35 cellular contexts compared by ENCODE assay signal in genomic region chr15:79059081-79059572, GRCh38. TPM values are rescaled to one million over a fixed set of nuclear protein-coding genes. Genes with fewer than 3 reads are reported as not detected.
DNase-seq lines count a peak whose midpoint lies in the region; ATAC-seq, FAIRE-seq and TF ChIP-seq lines count a peak whose summit lies in the region.
"Had no signal": no experiment of that assay in that cellular context is flagged by ENCODE, and none has a peak within 500 bp of the region (broad histone marks: within the 10 kb centered on the region; RNA-seq: fewer than 3 reads in every experiment).

No MANE protein-coding gene starts in this region.

- 2% methylated on average over 1 of the region's 1 CpG for WGBS in HepG2 (ENCODE audit: low lambda C conversion rate)
- 38% methylated on average over 1 of the region's 1 CpG for WGBS in right lobe of liver (ENCODE audit: insufficient coverage, low coverage, low lambda C conversion rate, missing lambda C conversion rate)
- no CpG with 5 or more reads among the region's 1 CpG for WGBS in H1 (ENCODE audit: extremely low coverage in 1 of 2, insufficient coverage in 1 of 2, insufficient read length in 1 of 2, insufficient replicate concordance in 2 of 2, low coverage in 1 of 2, low lambda C conversion rate in 2 of 2, missing lambda C conversion rate in 1 of 2), 2 experiments

- H2BK15ac ChIP-seq in H1 (ENCODE audit: low read length): no peak overlapping the region

- no peaks in the 10 kb centered on the region; the same call in 1 of the 2 replicates for H3K23me2 ChIP-seq in H1 (ENCODE audit: low read depth, low read length)

- POLR2A ChIA-PET in HepG2 (lab: Yijun Ruan, JAX) (no interaction called here), H1 (lab: Charles Lee; ENCODE audit: partially characterized antibody) (no interaction called here)

- H3K14ac ChIP-seq in H1 (ENCODE audit: insufficient read length): no peak overlapping the region

- H3K9ac ChIP-seq in HepG2 (ENCODE audit: insufficient read depth, low read depth, low read length) (no peak overlapping the region), Karpas-422 (ENCODE audit: low read length) (no peak overlapping the region), H1 (replicated peaks in 1 of 4; ENCODE audit: extremely low read depth in 1 of 4, low read depth in 3 of 4, low read length in 3 of 4) (no peak overlapping the region)
- H3K9ac ChIP-seq: BLaER1; BLaER1 treated with 17β-estradiol and CSF1 and Interleukin-3, amounts not matched to agents 10 nM and 100 nM had no signal

- H2AFZ ChIP-seq in HepG2 (ENCODE audit: low read length) (no peak overlapping the region), Karpas-422 (ENCODE audit: low read length) (no peak overlapping the region), H1 (ENCODE audit: low read length) (no peak overlapping the region)

- no peak for DNase-seq in HepG2 (ENCODE audit: low spot score)
- no peak for DNase-seq in right lobe of liver
- no peak for DNase-seq in Karpas-422
- DNase-seq in H1 (ENCODE audit: low read depth in 1 of 2, low spot score in 2 of 2): no peak
- DNase-seq in stimulated activated CD4-positive, alpha-beta T cell treated with anti-CD3 and anti-CD28 coated beads, Interleukin-2, amount 100 ng/mL, for 24 hours: no peak
- DNase-seq in left ventricle myocardium superior: no peak
- DNase-seq: 8988T; ACHN; AML-193; BE2C; C1 segment of cervical spinal cord; Caco-2; Calu3; CD4-positive, alpha-beta memory T cell; CD4-positive, alpha-beta T cell; CD4-positive, CD25-positive, alpha-beta regulatory T cell; CD8-positive, alpha-beta memory T cell; CD8-positive, alpha-beta T cell; COR-L47; DMS 273 treated with DMSO at 0.1 percent for 48 hours; DMS153; DMS53; DMS79; DMS79 treated with DMSO at 0.1 percent for 48 hours; DND-41; EL had no signal

- TF ChIP-seq POLR2A in HepG2 (IDR thresholded peaks at IDR 0.05; ENCODE audit: insufficient read depth in 1 of 2, low read depth in 2 of 2, low read length in 2 of 2) (no peak), right lobe of liver (IDR thresholded peaks at IDR 0.05) (no peak), H1 (IDR thresholded peaks at IDR 0.05; ENCODE audit: control extremely low read depth in 1 of 2, low read depth in 2 of 2, low read length in 2 of 2) (no peak)

- H2AK5ac ChIP-seq in H1 (ENCODE audit: low read depth, low read length): peak overlapping the region; percentile 82; the same call in 1 of the 2 replicates

- no peaks in the 10 kb centered on the region for H3K9me2 ChIP-seq in Karpas-422 (replicated peaks; ENCODE audit: insufficient read depth, low read length)

- H2BK120ac ChIP-seq in H1 (replicated peaks; ENCODE audit: low read depth, low read length): no peak overlapping the region

- H2BK20ac ChIP-seq in H1 (ENCODE audit: low read length): no peak overlapping the region

- H3K4me1 ChIP-seq in HepG2 (ENCODE audit: insufficient read depth, low read length) (no peaks in the 10 kb centered on the region), right lobe of liver (no peaks in the 10 kb centered on the region), Karpas-422 (ENCODE audit: low read length) (peaks cover 34% of the 10 kb centered on the region), H1 (replicated peaks in 1 of 4; ENCODE audit: control insufficient read depth in 3 of 4, insufficient read depth in 4 of 4, low read length in 3 of 4) (peaks cover 6 to 16% (median 12%) of the 10 kb centered on the region in 4 experiments; a peak in 6 of 7 replicates)
- H3K4me1 ChIP-seq: A549; BE2C; BLaER1; BLaER1 treated with 17β-estradiol and CSF1 and Interleukin-3, amounts not matched to agents 10 nM and 100 nM; Caco-2 had no signal

- no peak overlapping the region for H2BK12ac ChIP-seq in H1 (ENCODE audit: low read depth, low read length)

- ATAC-seq in HepG2 (no peak), right lobe of liver (no peak), left ventricle myocardium superior (no peak)
- ATAC-seq: CD8-positive, alpha-beta T cell had no signal

- H3K79me2 ChIP-seq in HepG2 (ENCODE audit: insufficient read depth, low read length) (no peaks in the 10 kb centered on the region), Karpas-422 (ENCODE audit: low read length) (no peaks in the 10 kb centered on the region), H1 (ENCODE audit: control insufficient read depth in 1 of 2, insufficient read depth in 2 of 2, low read length in 2 of 2) (no peaks in the 10 kb centered on the region)

- H3K18ac ChIP-seq in H1 (ENCODE audit: extremely low read depth, low read length): no peak overlapping the region

- no peak for TF ChIP-seq CTCF in HepG2 (CRISPR knock-in tag; IDR thresholded peaks at IDR 0.05)
- no peak for TF ChIP-seq CTCF in right lobe of liver (IDR thresholded peaks at IDR 0.05)
- no peak for TF ChIP-seq CTCF in H1 (IDR thresholded peaks at IDR 0.05; ENCODE audit: control extremely low read depth in 1 of 3, insufficient read depth in 1 of 3, low read depth in 1 of 3, low read length in 3 of 3)

- H4K5ac ChIP-seq in H1 (ENCODE audit: insufficient read length, low read depth, low read length): no peak overlapping the region

- FAIRE-seq in HepG2 (lab: Jason Lieb, UNC) (no peak), H1 (lab: Jason Lieb, UNC) (no peak)
- FAIRE-seq: A204.1, A549, D721Med had no signal

- no peaks in the 10 kb centered on the region for H3K79me1 ChIP-seq in H1 (ENCODE audit: low read depth, low read length)

- H3K4me2 ChIP-seq in HepG2 (ENCODE audit: low read depth, low read length): no peak overlapping the region
- peak overlapping the region; percentile 53 for H3K4me2 ChIP-seq in Karpas-422 (ENCODE audit: low read depth, low read length, poor library complexity, severe bottlenecking)
- H3K4me2 ChIP-seq in H1 (ENCODE audit: insufficient read depth in 1 of 2, low read depth in 2 of 2, low read length in 2 of 2): no peak overlapping the region; a peak in 1 of 4 replicates
- H3K4me2 ChIP-seq: A549; BLaER1; BLaER1 treated with 17β-estradiol and CSF1 and Interleukin-3, amounts not matched to agents 10 nM and 100 nM had no signal

- in situ Hi-C loops in HepG2 (cut with HindIII; ENCODE audit: extremely low pct_ligation_motif_present, low pct_unique_long_range_greater_than_20kb): no loop called here

- H4K91ac ChIP-seq in H1 (replicated peaks; ENCODE audit: insufficient read length, low read length): peak overlapping the region; percentile 25

- H4K20me1 ChIP-seq in HepG2 (ENCODE audit: insufficient read depth, low read length) (no peaks in the 10 kb centered on the region), Karpas-422 (ENCODE audit: insufficient read depth, low read depth, low read length) (no peaks in the 10 kb centered on the region), H1 (replicated peaks in 1 of 2; ENCODE audit: control insufficient read depth in 1 of 2, insufficient read depth in 2 of 2, low read length in 2 of 2) (peaks cover 0 to 1% of the 10 kb centered on the region in 2 experiments)
- H4K20me1 ChIP-seq: BLaER1; BLaER1 treated with 17β-estradiol and CSF1 and Interleukin-3, amounts not matched to agents 10 nM and 100 nM had no signal

- H3K56ac ChIP-seq in H1 (replicated peaks; ENCODE audit: insufficient read length, low read depth, low read length): no peak overlapping the region

- BruUV-seq in HepG2 (replicated peaks; lab: Mats Ljungman, UMichigan): no TSS peak

- intact Hi-C loops in HepG2 (cut with micrococcal nuclease; ENCODE audit: unreplicated experiment) (no loop called here), right lobe of liver (cut with DNase I) (no loop called here), left ventricle myocardium superior (cut with micrococcal nuclease) (no loop called here)

- H3K23ac ChIP-seq in H1 (ENCODE audit: insufficient read length): no peak overlapping the region

- H3K4ac ChIP-seq in H1 (replicated peaks; ENCODE audit: insufficient read length, low read depth, low read length): no peak overlapping the region

- TF ChIP-seq RAD21 in HepG2 (CRISPR knock-in tag; IDR thresholded peaks at IDR 0.05) (no peak), H1 (IDR thresholded peaks at IDR 0.05 in 1 of 2, conservative IDR thresholded peaks at IDR 0.05 in 1 of 2; ENCODE audit: low read depth in 2 of 2, low read length in 2 of 2) (no peak)

- CTCF ChIA-PET in HepG2 (lab: Yijun Ruan, JAX; ENCODE audit: low intra/inter-chr PET ratio, low total read pairs): no interaction called here
- CTCF ChIA-PET in H1 (lab: Charles Lee; ENCODE audit: partially characterized antibody): interaction anchor here (0.6 to 22.1 kb wide), 2 partner anchors 29 to 47 kb away, joined by 3 to 236 read pairs; no protein-coding TSS in a partner anchor

- no peak overlapping the region for H3K27ac ChIP-seq in HepG2 (ENCODE audit: extremely low read length, insufficient read depth, low read length)
- no peak overlapping the region for H3K27ac ChIP-seq in right lobe of liver
- H3K27ac ChIP-seq in Karpas-422 (ENCODE audit: low read length): no peak overlapping the region
- no peak overlapping the region for H3K27ac ChIP-seq in H1 (ENCODE audit: low read depth, low read length)
- H3K27ac ChIP-seq: 22Rv1; A549; BLaER1; BLaER1 treated with 17β-estradiol and CSF1 and Interleukin-3, amounts not matched to agents 10 nM and 100 nM; C4-2B had no signal

- H3K27me3 ChIP-seq in HepG2 (ENCODE audit: control insufficient read depth in 1 of 2, insufficient read depth in 2 of 2, low read length in 2 of 2) (0 out of 5 replicates have a peak, but pooled peaks cover 0 to 6% of the 10 kb centered on the region in 2 experiments), right lobe of liver (no peaks in the 10 kb centered on the region), Karpas-422 (ENCODE audit: low read length) (no peaks in the 10 kb centered on the region), H1 (replicated peaks in 1 of 4; ENCODE audit: control insufficient read depth in 3 of 4, extremely low read depth in 1 of 4, insufficient read depth in 3 of 4, low read length in 3 of 4) (peaks cover 24 to 64% (median 53%) of the 10 kb centered on the region in 4 experiments)
- H3K27me3 ChIP-seq: BLaER1; BLaER1 treated with 17β-estradiol and CSF1 and Interleukin-3, amounts not matched to agents 10 nM and 100 nM had no signal

- no peaks in the 10 kb centered on the region for H3K36me3 ChIP-seq in HepG2 (replicated peaks in 1 of 2; ENCODE audit: control insufficient read depth in 1 of 2, insufficient read depth in 2 of 2, low read length in 2 of 2)
- H3K36me3 ChIP-seq in right lobe of liver: no peaks in the 10 kb centered on the region
- H3K36me3 ChIP-seq in Karpas-422 (ENCODE audit: insufficient read depth, low read length): no peaks in the 10 kb centered on the region
- H3K36me3 ChIP-seq in H1 (ENCODE audit: control insufficient read depth in 2 of 4, insufficient read depth in 4 of 4, low read length in 3 of 4): no peaks in the 10 kb centered on the region
- H3K36me3 ChIP-seq: BE2C; BLaER1; BLaER1 treated with 17β-estradiol and CSF1 and Interleukin-3, amounts not matched to agents 10 nM and 100 nM had no signal

- H3K4me3 ChIP-seq in HepG2 (replicated peaks in 1 of 3; ENCODE audit: insufficient read depth in 1 of 3, low read depth in 2 of 3, low read length in 3 of 3): no peak overlapping the region
- H3K4me3 ChIP-seq in right lobe of liver: no peak overlapping the region
- peak overlapping the region; percentile 39; the same call in 1 of the 2 replicates for H3K4me3 ChIP-seq in Karpas-422 (ENCODE audit: low read length)
- H3K4me3 ChIP-seq in H1 (ENCODE audit: extremely low read depth in 1 of 4, insufficient read depth in 2 of 4, low read depth in 3 of 4, low read length in 4 of 4): no peak overlapping the region
- H3K4me3 ChIP-seq: A549; BLaER1; BLaER1 treated with 17β-estradiol and CSF1 and Interleukin-3, amounts not matched to agents 10 nM and 100 nM had no signal

- no peak overlapping the region for H4K8ac ChIP-seq in H1 (ENCODE audit: extremely low read depth, insufficient read depth, low read length)

- TF ChIP-seq EP300 in HepG2 (IDR thresholded peaks at IDR 0.05; ENCODE audit: low read depth in 2 of 2, low read length in 2 of 2): no peak
- no peak for TF ChIP-seq EP300 in HepG2 (CRISPR knock-in tag; IDR thresholded peaks at IDR 0.05; ENCODE audit: borderline replicate concordance)
- TF ChIP-seq EP300 in H1 (IDR thresholded peaks at IDR 0.05; ENCODE audit: borderline replicate concordance in 1 of 2, low read depth in 2 of 2, low read length in 2 of 2): no peak

- no peak overlapping the region for H2BK5ac ChIP-seq in H1 (ENCODE audit: low read depth, low read length)

- H3K9me3 ChIP-seq in HepG2 (ENCODE audit: low read length) (no peaks in the 10 kb centered on the region), right lobe of liver (no peaks in the 10 kb centered on the region), Karpas-422 (ENCODE audit: low read length) (no peaks in the 10 kb centered on the region), H1 (ENCODE audit: insufficient read depth in 2 of 2, low read depth in 1 of 2, low read length in 1 of 2) (no peaks in the 10 kb centered on the region)
- H3K9me3 ChIP-seq: A549, BE2C, BLaER1, Caco-2 had no signal

RNA-seq across cellular contexts. Expression of gene RASGRF1, which starts 31.5 kb away (rescaled TPM):
- 0.55 TPM in 2 replicates for total RNA-seq in HepG2 (2016; rRNA removed; fragmentation: Illumina TruSeq; extraction: Trizol)
- total RNA-seq in HepG2 (2016; cell fraction: cytosol; rRNA removed; fragmentation: Illumina TruSeq; extraction: Trizol; ENCODE audit: low read depth): 0.51 and 0.71 TPM in 2 replicates
- 0.09 and 0.13 TPM in 2 replicates for total RNA-seq in HepG2 (2016; cell fraction: insoluble cytoplasmic fraction; rRNA removed; fragmentation: Illumina TruSeq; extraction: Trizol)
- 0.24 and 0.40 TPM in 2 replicates for total RNA-seq in HepG2 (2016; cell fraction: membrane; rRNA removed; fragmentation: Illumina TruSeq; extraction: Trizol)
- total RNA-seq in HepG2 (2016; cell fraction: nucleus; rRNA removed; fragmentation: Illumina TruSeq; extraction: Trizol): 0.34 and 0.78 TPM in 2 replicates
- 1.2 and 3.0 TPM in 2 replicates for polyA plus RNA-seq in HepG2 (2011; rRNA removed)
- 1.0 TPM in 2 replicates for polyA plus RNA-seq in HepG2 (2011; cell fraction: cytosol; rRNA removed)
- polyA plus RNA-seq in HepG2 (2011; cell fraction: nucleus; rRNA removed): 2.5 and 3.4 TPM in 2 replicates
- polyA plus RNA-seq in HepG2 (2012): 0.91 and 1.3 TPM in 2 replicates
- polyA plus RNA-seq in HepG2 (2016; cell fraction: cytosol; fragmentation: Illumina TruSeq; extraction: Trizol; ENCODE audit: low read depth): 0.15 and 0.17 TPM in 2 replicates
- polyA plus RNA-seq in HepG2 (2016; cell fraction: insoluble cytoplasmic fraction; fragmentation: Illumina TruSeq; extraction: Trizol; ENCODE audit: low read depth): 0.09 and 0.22 TPM in 2 replicates
- polyA plus RNA-seq in HepG2 (2016; cell fraction: membrane; fragmentation: Illumina TruSeq; extraction: Trizol; ENCODE audit: low read depth): 0.37 and 0.96 TPM in 2 replicates
- polyA plus RNA-seq in HepG2 (2016; cell fraction: nucleus; fragmentation: Illumina TruSeq; extraction: Trizol; ENCODE audit: insufficient read depth, low read depth): 0.15 TPM in 1 of 2 replicates, not detected in the other
- 0.09 and 0.70 TPM in 2 replicates for polyA minus RNA-seq in HepG2 (2011; rRNA and poly(A)+ RNA removed; ENCODE audit: low replicate concordance)
- 0.69 and 1.2 TPM in 2 replicates for polyA minus RNA-seq in HepG2 (2011; cell fraction: cytosol; rRNA and poly(A)+ RNA removed)
- 3.7 and 5.4 TPM in 2 replicates for polyA minus RNA-seq in HepG2 (2011; cell fraction: nucleus; rRNA and poly(A)+ RNA removed)
- under 1 TPM in 1 of 6 experiments, not detected in 5; 0.29 TPM for total RNA-seq in right lobe of liver
- 3.6 and 10.5 TPM in 2 replicates for total RNA-seq in Karpas-422 (2014; rRNA removed; shearing (Covaris generic); ENCODE audit: low replicate concordance)
- 0.34 and 0.67 TPM in 2 replicates for total RNA-seq in H1 (2021; fragmentation: NEBNext Ultra II Directional; extraction: Animal tissue kit (Norgen Biotek cat#: 25700))
- polyA plus RNA-seq in H1 (2011; rRNA removed): 0.42 and 0.61 TPM in 2 replicates
- polyA plus RNA-seq in H1 (2011; cell fraction: cytosol; rRNA removed): 0.40 TPM
- polyA plus RNA-seq in H1 (2011; cell fraction: nucleus; rRNA removed): 1.1 TPM
- 0.46 to 1.0 TPM (median 0.54 TPM) in 4 replicates for polyA plus RNA-seq in H1 (2012, experiment 1 of 2)
- 0.10 TPM for polyA plus RNA-seq in H1 (2012, experiment 2 of 2)
- polyA plus RNA-seq in H1 (2013, experiment 1 of 2): 0.12 TPM
- polyA plus RNA-seq in H1 (2013, experiment 2 of 2): 0.11 TPM
- polyA minus RNA-seq in H1 (2011; rRNA and poly(A)+ RNA removed): 1.1 and 1.2 TPM in 2 replicates
- 1.0 TPM for polyA minus RNA-seq in H1 (2011; cell fraction: cytosol; rRNA and poly(A)+ RNA removed)
- polyA minus RNA-seq in H1 (2011; cell fraction: nucleus; rRNA and poly(A)+ RNA removed): 2.0 TPM
- total RNA-seq in left ventricle myocardium superior: not detected
- total RNA-seq: CD4-positive, alpha-beta memory T cell; CD4-positive, alpha-beta T cell; CD4-positive, CD25-positive, alpha-beta regulatory T cell; CD8-positive, alpha-beta memory T cell; CD8-positive, alpha-beta T cell; Daoy had no signal
- polyA plus RNA-seq: CD14-positive monocyte; CD4-positive, alpha-beta memory T cell; CD4-positive, CD25-positive, alpha-beta regulatory T cell; CD8-positive, alpha-beta memory T cell had no signal
